In the genomic region with DNA sequence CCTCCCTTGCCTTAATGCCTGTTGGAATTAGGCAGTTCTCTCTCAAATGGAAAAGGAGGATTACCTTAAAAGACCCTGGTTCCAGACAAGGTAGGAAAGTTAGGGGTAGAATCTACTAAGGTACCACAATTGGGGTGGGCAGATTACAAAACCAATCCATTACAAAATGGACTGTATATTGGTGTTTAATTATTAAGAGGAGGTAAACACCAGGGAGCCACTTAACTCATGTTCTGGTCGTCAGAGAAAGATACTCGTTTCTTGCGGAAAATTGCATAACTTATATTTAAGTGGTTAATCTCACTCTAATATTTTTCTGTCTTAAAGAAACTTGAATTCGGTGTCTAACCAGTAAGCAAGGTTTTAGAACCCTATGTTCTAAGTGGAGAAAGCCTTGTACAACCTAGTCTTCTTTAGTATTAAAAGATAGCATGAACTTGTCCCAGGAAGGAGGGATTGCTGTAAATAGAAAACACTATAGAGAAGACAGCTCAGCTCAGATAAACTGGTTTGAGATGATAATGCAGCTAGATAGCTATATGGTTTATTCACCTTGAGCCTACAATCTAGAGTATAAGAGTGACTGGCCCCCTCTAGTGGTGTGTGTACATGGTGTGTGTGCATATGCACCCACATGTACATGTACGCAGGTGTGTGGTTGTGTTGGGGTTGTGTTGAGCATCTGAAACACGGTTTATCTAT, we compare ENCODE assay signal across 8 cellular contexts. TPM values are rescaled to one million over a fixed set of nuclear protein-coding genes. Genes with fewer than 3 reads are reported as not detected.
DNase-seq lines count a peak whose midpoint lies in the region; ATAC-seq and TF ChIP-seq lines count a peak whose summit lies in the region.

No MANE protein-coding gene starts in this region.

- H3K36me3 Mint-ChIP-seq in activated T-cell treated with anti-CD3 and anti-CD28 coated beads, Interleukin-2, amount 50 U/mL, for 4 hours (ENCODE audit: insufficient read depth), result peaks cover 6% of the 10 kb centered on the region
- H3K36me3 Mint-ChIP-seq in glutamatergic neuron (ENCODE audit: unreplicated experiment), result no peaks in the 10 kb centered on the region

- ATAC-seq in HCT116, result peak; percentile 100
- peak; percentile 82 to 84 for ATAC-seq in activated T-cell treated with anti-CD3 and anti-CD28 coated beads, Interleukin-2, amount 50 U/mL, for 4 hours
- ATAC-seq in GM19455 (IDR thresholded peaks at IDR 0.05; ENCODE audit: unreplicated experiment), result no peak

- H4K20me1 ChIP-seq in HCT116 (ENCODE audit: insufficient read depth), result no peaks in the 10 kb centered on the region

- TF ChIP-seq POLR2A in HCT116 (IDR thresholded peaks at IDR 0.05; ENCODE audit: borderline replicate concordance, extremely low read depth, insufficient read depth, insufficient read length), result no peak
- TF ChIP-seq POLR2A in spleen (IDR thresholded peaks at IDR 0.05), result no peak

- H3K27me3 Mint-ChIP-seq in activated T-cell treated with anti-CD3 and anti-CD28 coated beads, Interleukin-2, amount 50 U/mL, for 4 hours (ENCODE audit: low read depth), result no peaks in the 10 kb centered on the region
- H3K27me3 Mint-ChIP-seq in glutamatergic neuron (ENCODE audit: unreplicated experiment), result no peaks in the 10 kb centered on the region

- WGBS in spleen, 5 donors, result 72 to 80% (median 75%) methylated on average over 6 of the region's 6 CpGs

- H3K27ac ChIP-seq in HCT116 (ENCODE audit: low read depth, low read length) (no peak overlapping the region), spleen (no peak overlapping the region)

- DNase-seq in COR-L47 (lab: John Stamatoyannopoulos, UW), result peak; percentile 50
- DNase-seq in HCT116 (ENCODE audit: low read depth, low spot score), result peak; percentile 32
- DNase-seq in NCI-H82 treated with DMSO at 0.1 percent for 48 hours (lab: John Stamatoyannopoulos, UW; ENCODE audit: unreplicated experiment), result peak; percentile 26
- peak; percentile 18 for DNase-seq in activated T-cell treated with anti-CD3 and anti-CD28 coated beads, Interleukin-2, amount 50 U/mL, for 4 hours
- peak; percentile 34 for DNase-seq in glutamatergic neuron
- no peak for DNase-seq in spleen
- no peak for DNase-seq in posterior vena cava (ENCODE audit: low spot score)

- peak; percentile 47 for TF ChIP-seq RAD21 in HCT116 (IDR thresholded peaks at IDR 0.05; ENCODE audit: low read depth)

- TF ChIP-seq CTCF in HCT116 (IDR thresholded peaks at IDR 0.05 in 2 of 3, conservative IDR thresholded peaks at IDR 0.05 in 1 of 3; ENCODE audit: borderline replicate concordance in 1 of 3, insufficient read depth in 1 of 3, low read depth in 2 of 3, low read length in 2 of 3) (peak; percentile 30 to 83 (median 81); a peak in 5 of 6 replicates), glutamatergic neuron (IDR thresholded peaks at IDR 0.05; ENCODE audit: partially characterized antibody, unreplicated experiment) (peak; percentile 63), spleen (IDR thresholded peaks at IDR 0.05 in 8 of 11, conservative IDR thresholded peaks at IDR 0.05 in 3 of 11) (peak in 9 of 11 experiments; percentile 18 to 64 (median 51))

- H3K36me3 ChIP-seq in HCT116 (ENCODE audit: control insufficient read depth in 1 of 2, insufficient read depth in 2 of 2, low read length in 2 of 2) (no peaks in the 10 kb centered on the region), spleen (peaks cover 0 to 18% (median 0%) of the 10 kb centered on the region in 6 donors)

- no peaks in the 10 kb centered on the region for H3K9me3 Mint-ChIP-seq in activated T-cell treated with anti-CD3 and anti-CD28 coated beads, Interleukin-2, amount 50 U/mL, for 4 hours
- H3K9me3 Mint-ChIP-seq in glutamatergic neuron (ENCODE audit: unreplicated experiment), result no peaks in the 10 kb centered on the region

- POLR2A ChIA-PET in HCT116 (lab: Charles Lee), result no interaction called here

- no peaks in the 10 kb centered on the region for H3K79me2 ChIP-seq in HCT116 (ENCODE audit: insufficient read depth, low read length)

- no peak overlapping the region for H3K4me2 ChIP-seq in HCT116 (ENCODE audit: low read length)

- peaks cover 18% of the 10 kb centered on the region for H3K4me1 Mint-ChIP-seq in activated T-cell treated with anti-CD3 and anti-CD28 coated beads, Interleukin-2, amount 50 U/mL, for 4 hours (ENCODE audit: low read depth)
- peaks cover 6% of the 10 kb centered on the region for H3K4me1 Mint-ChIP-seq in glutamatergic neuron (ENCODE audit: low read depth, unreplicated experiment)

- RAD21 ChIA-PET in HCT116 (lab: Charles Lee; ENCODE audit: low non-redundant PET in 1 of 2, low total read pairs in 2 of 2, uncharacterized antibody in 2 of 2, unreplicated experiment in 2 of 2), result interaction anchor here in 1 of 2 experiments (0.8 to 1.0 kb wide), 2 partner anchors 159 to 449 kb away, joined by 3 read pairs; no protein-coding TSS in a partner anchor

- intact Hi-C loops in HCT116 (cut with micrococcal nuclease) (no loop called here), spleen (cut with DNase I; ENCODE audit: low total_unique reads) (no loop called here), posterior vena cava (cut with DNase I) (loop anchor here in 1 of 2 donors (10.0 kb wide), 1 partner anchor 89 kb away; no protein-coding TSS in a partner anchor)

- H2AFZ ChIP-seq in HCT116 (ENCODE audit: low read depth, low read length, poor library complexity, severe bottlenecking), result no peak overlapping the region

- H3K4me3 ChIP-seq in HCT116 (replicated peaks in 1 of 2; ENCODE audit: low read depth in 1 of 2, low read length in 2 of 2) (no peak overlapping the region), spleen (no peak overlapping the region)

- H3K4me1 ChIP-seq in HCT116 (ENCODE audit: control insufficient read depth in 1 of 2, insufficient read depth in 2 of 2, low read length in 2 of 2), result no peaks in the 10 kb centered on the region
- peaks cover 0 to 10% (median 4%) of the 10 kb centered on the region in 6 donors for H3K4me1 ChIP-seq in spleen

- H3K9me3 ChIP-seq in HCT116 (ENCODE audit: control insufficient read depth in 1 of 2, insufficient read depth in 1 of 2, low read depth in 1 of 2, low read length in 2 of 2), result no peaks in the 10 kb centered on the region
- H3K9me3 ChIP-seq in spleen, result no peaks in the 10 kb centered on the region

- no TSS peak for BruUV-seq in HCT116 (replicated peaks; lab: Mats Ljungman, UMichigan)

- CTCF ChIA-PET in HCT116 (lab: Charles Lee), result interaction anchor here (0.5 to 6.5 kb wide), 18 partner anchors 7 to 633 kb away, joined by 3 to 52 read pairs (median 4); a partner anchor contains a TSS

- no peak overlapping the region for H3K27ac Mint-ChIP-seq in glutamatergic neuron (ENCODE audit: unreplicated experiment)

- H3K27me3 ChIP-seq in HCT116 (ENCODE audit: insufficient read depth, low read length) (no peaks in the 10 kb centered on the region), spleen (replicated peaks in 1 of 7) (no peaks in the 10 kb centered on the region)

- H3K9ac ChIP-seq in HCT116 (ENCODE audit: low read length), result no peak overlapping the region

- no peaks in the 10 kb centered on the region for H3K9me2 ChIP-seq in HCT116 (ENCODE audit: insufficient read depth)

- no peak overlapping the region for H3K4me3 Mint-ChIP-seq in activated T-cell treated with anti-CD3 and anti-CD28 coated beads, Interleukin-2, amount 50 U/mL, for 4 hours
- no peak overlapping the region for H3K4me3 Mint-ChIP-seq in glutamatergic neuron (ENCODE audit: unreplicated experiment)

TF ChIP-seq in HCT116, 20 proteins besides CTCF, POLR2A, EP300 and RAD21:
- TF ChIP-seq EZH2 (IDR thresholded peaks at IDR 0.05) (no peak), ELF1 (IDR thresholded peaks at IDR 0.05; ENCODE audit: borderline replicate concordance, low read depth) (no peak), EGR1 (IDR thresholded peaks at IDR 0.05; ENCODE audit: low read depth) (no peak), CBX3 (IDR thresholded peaks at IDR 0.05; ENCODE audit: low read depth) (0 out of 2 replicates have a peak, but pooled peaks have one; percentile 41), TCF7L2 (IDR thresholded peaks at IDR 0.05; ENCODE audit: borderline replicate concordance, extremely low read depth, insufficient read depth, insufficient read length) (no peak), POLR2AphosphoS5 (IDR thresholded peaks at IDR 0.05; ENCODE audit: low read depth, low read length) (no peak)
- TF ChIP-seq, protein P1, sequence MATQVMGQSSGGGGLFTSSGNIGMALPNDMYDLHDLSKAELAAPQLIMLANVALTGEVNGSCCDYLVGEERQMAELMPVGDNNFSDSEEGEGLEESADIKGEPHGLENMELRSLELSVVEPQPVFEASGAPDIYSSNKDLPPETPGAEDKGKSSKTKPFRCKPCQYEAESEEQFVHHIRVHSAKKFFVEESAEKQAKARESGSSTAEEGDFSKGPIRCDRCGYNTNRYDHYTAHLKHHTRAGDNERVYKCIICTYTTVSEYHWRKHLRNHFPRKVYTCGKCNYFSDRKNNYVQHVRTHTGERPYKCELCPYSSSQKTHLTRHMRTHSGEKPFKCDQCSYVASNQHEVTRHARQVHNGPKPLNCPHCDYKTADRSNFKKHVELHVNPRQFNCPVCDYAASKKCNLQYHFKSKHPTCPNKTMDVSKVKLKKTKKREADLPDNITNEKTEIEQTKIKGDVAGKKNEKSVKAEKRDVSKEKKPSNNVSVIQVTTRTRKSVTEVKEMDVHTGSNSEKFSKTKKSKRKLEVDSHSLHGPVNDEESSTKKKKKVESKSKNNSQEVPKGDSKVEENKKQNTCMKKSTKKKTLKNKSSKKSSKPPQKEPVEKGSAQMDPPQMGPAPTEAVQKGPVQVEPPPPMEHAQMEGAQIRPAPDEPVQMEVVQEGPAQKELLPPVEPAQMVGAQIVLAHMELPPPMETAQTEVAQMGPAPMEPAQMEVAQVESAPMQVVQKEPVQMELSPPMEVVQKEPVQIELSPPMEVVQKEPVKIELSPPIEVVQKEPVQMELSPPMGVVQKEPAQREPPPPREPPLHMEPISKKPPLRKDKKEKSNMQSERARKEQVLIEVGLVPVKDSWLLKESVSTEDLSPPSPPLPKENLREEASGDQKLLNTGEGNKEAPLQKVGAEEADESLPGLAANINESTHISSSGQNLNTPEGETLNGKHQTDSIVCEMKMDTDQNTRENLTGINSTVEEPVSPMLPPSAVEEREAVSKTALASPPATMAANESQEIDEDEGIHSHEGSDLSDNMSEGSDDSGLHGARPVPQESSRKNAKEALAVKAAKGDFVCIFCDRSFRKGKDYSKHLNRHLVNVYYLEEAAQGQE (IDR thresholded peaks at IDR 0.05; ENCODE audit: low read depth), result no peak

RNA-seq across cellular contexts. Expression of a gene that starts 58.0 kb away (rescaled TPM):
- total RNA-seq in HCT116 (2021; ENCODE audit: unreplicated experiment) (10.8 TPM), glutamatergic neuron (ENCODE audit: unreplicated experiment) (3.3 TPM), spleen (1 to 10 TPM in 5 of 7 donors, under 1 TPM in 2; 0.60 to 2.2 (median 1.3) TPM), posterior vena cava (under 1 TPM; 0.28 to 0.33 TPM)
- polyA plus RNA-seq in HCT116 (2012), result 4.1 and 5.2 TPM in 2 replicates
- total RNA-seq in activated T-cell treated with anti-CD3 and anti-CD28 coated beads, Interleukin-2, amount 50 U/mL, for 4 hours, result 10 to 100 TPM; 51.6 to 64.1 (median 56.1) TPM
- polyA plus RNA-seq in spleen, result 1 to 10 TPM in 2 of 3 donors, under 1 TPM in 1; 0.97 to 1.7 (median 1.2) TPM

Comparison
In these comparisons a context has a peak if more than half of its experiments do, and no peak if none do; other contexts are left out.
1. DNase-seq: peak in COR-L47 (single experiment), HCT116 (single experiment), NCI-H82 treated with DMSO at 0.1 percent for 48 hours (single experiment), activated T-cell treated with anti-CD3 and anti-CD28 coated beads, Interleukin-2, amount 50 U/mL, for 4 hours (single experiment) and glutamatergic neuron (single experiment); none in spleen (single experiment) and posterior vena cava (single experiment).
2. Peak in every context shown above with its lines, with median percentiles within 50 percentile points of each other: CTCF ChIP-seq.